In the genomic region with DNA sequence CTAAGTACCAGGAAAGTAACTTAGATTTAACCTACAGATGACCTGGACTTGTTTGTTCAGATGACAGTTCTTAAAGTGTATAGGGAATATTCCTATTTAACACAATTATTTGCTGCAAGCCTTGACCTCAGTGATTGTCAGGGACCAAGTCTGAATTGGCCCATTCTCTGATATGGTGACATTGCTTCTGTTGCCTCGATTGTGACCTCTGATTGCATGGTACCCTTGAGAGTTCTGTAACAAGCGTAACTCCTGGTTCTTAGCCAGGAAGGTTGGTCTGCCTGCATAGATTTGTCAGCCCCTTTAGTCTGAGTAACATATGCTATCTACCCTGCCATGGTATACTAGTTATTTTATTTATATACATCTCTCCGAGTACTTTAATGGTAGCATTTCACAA, we compare ENCODE assay signal across 9 cellular contexts.
"Had no signal": no experiment of that assay in that cellular context is flagged by ENCODE, and none has a peak within 500 bp of the region (broad histone marks: within the 10 kb centered on the region; RNA-seq: fewer than 3 reads in every experiment).

No MANE protein-coding gene starts in this region.

- H3K27me3 Mint-ChIP-seq: IgD-negative memory B cell had no signal

- H3K4me2 ChIP-seq: KMS-11 had no signal

- H3K4me3 ChIP-seq: GM23248 had no signal

- H3K27ac ChIP-seq: GM23248, KMS-11 had no signal

- H3K9me3 Mint-ChIP-seq: H9, IgD-negative memory B cell had no signal

- ATAC-seq: HepG2 had no signal

- FAIRE-seq: H54, HepG2 had no signal

- H3K4me1 Mint-ChIP-seq: H9, IgD-negative memory B cell had no signal

- H3K36me3 Mint-ChIP-seq: IgD-negative memory B cell had no signal

- DNase-seq: GM23248, GOT3, H9, HCEC 1CT, KBM-7 had no signal

- H3K4me3 Mint-ChIP-seq: H9, IgD-negative memory B cell had no signal

- H3K27ac Mint-ChIP-seq: H9, IgD-negative memory B cell had no signal
